Comparison of ENCODE assay signal across 8 cellular contexts in genomic region chr9:94173632-94174031, GRCh38.
DNase-seq lines count a peak whose midpoint lies in the region; ATAC-seq and TF ChIP-seq lines count a peak whose summit lies in the region.
"Had no signal": no experiment of that assay in that cellular context is flagged by ENCODE, and none has a peak within 500 bp of the region (broad histone marks: within the 10 kb centered on the region; RNA-seq: fewer than 3 reads in every experiment).

No MANE protein-coding gene starts in this region.

- H3K27ac ChIP-seq in GM23338 (ENCODE audit: low read depth) (no peak overlapping the region), gastrocnemius medialis (peak overlapping the region; percentile 95 to 100 (median 99))

- H3K4me3 Mint-ChIP-seq in GM23338 (no peak overlapping the region), Calu3 (ENCODE audit: low read depth, unreplicated experiment) (no peak overlapping the region)
- no peak overlapping the region for H3K4me3 Mint-ChIP-seq in activated T-helper 1 cell treated with anti-CD3 and anti-CD28 coated beads, Interleukin-12 subunit alpha, Interleukin-12 subunit beta, Interleukin-2, Interleukin-4 antibody, amounts not matched to agents 30 ng/mL and 10 ng/mL and 1 ng/mL, durations not matched to agents 14 hours and 24 hours and 36 hours

- ATAC-seq in GM23338 (no peak), gastrocnemius medialis (no peak)

- H3K9me2 ChIP-seq in GM23338 (ENCODE audit: insufficient read depth): no peaks in the 10 kb centered on the region

- H3F3A ChIP-seq in GM23338 (replicated peaks; ENCODE audit: low read depth): no peaks in the 10 kb centered on the region; the same call in 1 of the 2 replicates

- peaks cover 94% of the 10 kb centered on the region for H4K20me1 ChIP-seq in GM23338 (replicated peaks; ENCODE audit: insufficient read depth)

- DNase-seq in GM23338 (ENCODE audit: low spot score): no peak
- DNase-seq in activated T-helper 1 cell treated with anti-CD3 and anti-CD28 coated beads, Interleukin-12 subunit alpha, Interleukin-12 subunit beta, Interleukin-2, Interleukin-4 antibody, amounts not matched to agents 30 ng/mL and 10 ng/mL and 1 ng/mL, durations not matched to agents 14 hours and 24 hours and 36 hours (ENCODE audit: low spot score): no peak
- no peak for DNase-seq in gastrocnemius medialis
- DNase-seq in AML-193 (lab: John Stamatoyannopoulos, UW): no peak
- no peak for DNase-seq in GOT3 (lab: John Stamatoyannopoulos, UW)
- DNase-seq in Calu3: no peak
- DNase-seq: NCI-H2081 treated with DMSO at 0.1 percent for 48 hours had no signal

- H3K4me3 ChIP-seq in GM08714 (ENCODE audit: low read length) (peak overlapping the region; percentile 7; the same call in 1 of the 2 replicates), GM23338 (no peak overlapping the region), gastrocnemius medialis (peak overlapping the region in 1 of 4 donors; percentile 10)

- H3K9me3 ChIP-seq in gastrocnemius medialis: no peaks in the 10 kb centered on the region

- H3K4me2 ChIP-seq in GM23338: no peak overlapping the region

- no TSS peak for BruUV-seq in Calu3 (replicated peaks; lab: Mats Ljungman, UMichigan)

- CTCF ChIA-PET in Calu3 (lab: Charles Lee): no interaction called here

- no peak overlapping the region for H2AFZ ChIP-seq in GM23338

- H3K79me2 ChIP-seq in GM23338 (replicated peaks; ENCODE audit: insufficient read depth): peaks cover 100% of the 10 kb centered on the region

- H3K9me3 Mint-ChIP-seq in GM23338: no peaks in the 10 kb centered on the region
- H3K9me3 Mint-ChIP-seq in activated T-helper 1 cell treated with anti-CD3 and anti-CD28 coated beads, Interleukin-12 subunit alpha, Interleukin-12 subunit beta, Interleukin-2, Interleukin-4 antibody, amounts not matched to agents 30 ng/mL and 10 ng/mL and 1 ng/mL, durations not matched to agents 14 hours and 24 hours and 36 hours: no peaks in the 10 kb centered on the region
- H3K9me3 Mint-ChIP-seq in Calu3 (ENCODE audit: low read depth, unreplicated experiment): no peaks in the 10 kb centered on the region

- H3K36me3 Mint-ChIP-seq in GM23338 (ENCODE audit: low read depth) (peaks cover 60% of the 10 kb centered on the region), Calu3 (ENCODE audit: insufficient read depth, unreplicated experiment) (peaks cover 25% of the 10 kb centered on the region)
- peaks cover 35% of the 10 kb centered on the region for H3K36me3 Mint-ChIP-seq in activated T-helper 1 cell treated with anti-CD3 and anti-CD28 coated beads, Interleukin-12 subunit alpha, Interleukin-12 subunit beta, Interleukin-2, Interleukin-4 antibody, amounts not matched to agents 30 ng/mL and 10 ng/mL and 1 ng/mL, durations not matched to agents 14 hours and 24 hours and 36 hours (ENCODE audit: low read depth)

- in situ Hi-C loops in gastrocnemius medialis (cut with MboI; ENCODE audit: low sequenced_read_pairs in 4 of 4): no loop called here

- intact Hi-C loops in activated T-helper 1 cell treated with anti-CD3 and anti-CD28 coated beads, Interleukin-12 subunit alpha, Interleukin-12 subunit beta, Interleukin-2, Interleukin-4 antibody, amounts not matched to agents 30 ng/mL and 10 ng/mL and 1 ng/mL, durations not matched to agents 14 hours and 24 hours and 36 hours (cut with micrococcal nuclease): loop anchor here (1.0 kb wide), 1 partner anchor 7 kb away; no protein-coding TSS in a partner anchor
- intact Hi-C loops in gastrocnemius medialis (cut with DNase I; ENCODE audit: low total_unique reads): no loop called here
- intact Hi-C loops in Calu3 (cut with micrococcal nuclease; ENCODE audit: unreplicated experiment): no loop called here

- H3K4me1 Mint-ChIP-seq in GM23338 (peaks cover 49% of the 10 kb centered on the region), Calu3 (ENCODE audit: low read depth, unreplicated experiment) (peaks cover 8% of the 10 kb centered on the region)
- H3K4me1 Mint-ChIP-seq in activated T-helper 1 cell treated with anti-CD3 and anti-CD28 coated beads, Interleukin-12 subunit alpha, Interleukin-12 subunit beta, Interleukin-2, Interleukin-4 antibody, amounts not matched to agents 30 ng/mL and 10 ng/mL and 1 ng/mL, durations not matched to agents 14 hours and 24 hours and 36 hours (ENCODE audit: low read depth): peaks cover 74% of the 10 kb centered on the region

- peaks cover 2% of the 10 kb centered on the region for H3K27me3 Mint-ChIP-seq in GM23338 (ENCODE audit: insufficient read depth, low read depth, poor library complexity)
- H3K27me3 Mint-ChIP-seq in activated T-helper 1 cell treated with anti-CD3 and anti-CD28 coated beads, Interleukin-12 subunit alpha, Interleukin-12 subunit beta, Interleukin-2, Interleukin-4 antibody, amounts not matched to agents 30 ng/mL and 10 ng/mL and 1 ng/mL, durations not matched to agents 14 hours and 24 hours and 36 hours (ENCODE audit: insufficient read depth): no peaks in the 10 kb centered on the region
- H3K27me3 Mint-ChIP-seq in Calu3 (ENCODE audit: unreplicated experiment): no peaks in the 10 kb centered on the region

- H3K27me3 ChIP-seq in GM23338 (ENCODE audit: insufficient read depth): no peaks in the 10 kb centered on the region
- H3K27me3 ChIP-seq in gastrocnemius medialis: no peaks in the 10 kb centered on the region

- TF ChIP-seq CTCF in GM23338 (conservative IDR thresholded peaks at IDR 0.05; ENCODE audit: low read depth in 2 of 2) (no peak), gastrocnemius medialis (IDR thresholded peaks at IDR 0.05 in 4 of 5, conservative IDR thresholded peaks at IDR 0.05 in 1 of 5) (no peak), Calu3 (IDR thresholded peaks at IDR 0.05; ENCODE audit: unreplicated experiment) (no peak)

- H3K36me3 ChIP-seq in GM23338 (ENCODE audit: insufficient read depth): peaks cover 23% of the 10 kb centered on the region
- peaks cover 0 to 17% of the 10 kb centered on the region in 2 donors for H3K36me3 ChIP-seq in gastrocnemius medialis

- H3K27ac Mint-ChIP-seq in GM23338 (peak overlapping the region; percentile 35; the same call in 1 of the 2 replicates), Calu3 (ENCODE audit: unreplicated experiment) (no peak overlapping the region)
- peak overlapping the region; percentile 64 for H3K27ac Mint-ChIP-seq in activated T-helper 1 cell treated with anti-CD3 and anti-CD28 coated beads, Interleukin-12 subunit alpha, Interleukin-12 subunit beta, Interleukin-2, Interleukin-4 antibody, amounts not matched to agents 30 ng/mL and 10 ng/mL and 1 ng/mL, durations not matched to agents 14 hours and 24 hours and 36 hours

- H3K4me1 ChIP-seq in GM23338 (ENCODE audit: insufficient read depth): peaks cover 22% of the 10 kb centered on the region
- peaks cover 98 to 99% of the 10 kb centered on the region in 2 donors for H3K4me1 ChIP-seq in gastrocnemius medialis

- TF ChIP-seq POLR2A in gastrocnemius medialis (IDR thresholded peaks at IDR 0.05): no peak

TF ChIP-seq in GM23338, 12 proteins besides CTCF, POLR2A, EP300 and RAD21:
- TF ChIP-seq, protein P1, sequence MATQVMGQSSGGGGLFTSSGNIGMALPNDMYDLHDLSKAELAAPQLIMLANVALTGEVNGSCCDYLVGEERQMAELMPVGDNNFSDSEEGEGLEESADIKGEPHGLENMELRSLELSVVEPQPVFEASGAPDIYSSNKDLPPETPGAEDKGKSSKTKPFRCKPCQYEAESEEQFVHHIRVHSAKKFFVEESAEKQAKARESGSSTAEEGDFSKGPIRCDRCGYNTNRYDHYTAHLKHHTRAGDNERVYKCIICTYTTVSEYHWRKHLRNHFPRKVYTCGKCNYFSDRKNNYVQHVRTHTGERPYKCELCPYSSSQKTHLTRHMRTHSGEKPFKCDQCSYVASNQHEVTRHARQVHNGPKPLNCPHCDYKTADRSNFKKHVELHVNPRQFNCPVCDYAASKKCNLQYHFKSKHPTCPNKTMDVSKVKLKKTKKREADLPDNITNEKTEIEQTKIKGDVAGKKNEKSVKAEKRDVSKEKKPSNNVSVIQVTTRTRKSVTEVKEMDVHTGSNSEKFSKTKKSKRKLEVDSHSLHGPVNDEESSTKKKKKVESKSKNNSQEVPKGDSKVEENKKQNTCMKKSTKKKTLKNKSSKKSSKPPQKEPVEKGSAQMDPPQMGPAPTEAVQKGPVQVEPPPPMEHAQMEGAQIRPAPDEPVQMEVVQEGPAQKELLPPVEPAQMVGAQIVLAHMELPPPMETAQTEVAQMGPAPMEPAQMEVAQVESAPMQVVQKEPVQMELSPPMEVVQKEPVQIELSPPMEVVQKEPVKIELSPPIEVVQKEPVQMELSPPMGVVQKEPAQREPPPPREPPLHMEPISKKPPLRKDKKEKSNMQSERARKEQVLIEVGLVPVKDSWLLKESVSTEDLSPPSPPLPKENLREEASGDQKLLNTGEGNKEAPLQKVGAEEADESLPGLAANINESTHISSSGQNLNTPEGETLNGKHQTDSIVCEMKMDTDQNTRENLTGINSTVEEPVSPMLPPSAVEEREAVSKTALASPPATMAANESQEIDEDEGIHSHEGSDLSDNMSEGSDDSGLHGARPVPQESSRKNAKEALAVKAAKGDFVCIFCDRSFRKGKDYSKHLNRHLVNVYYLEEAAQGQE (IDR thresholded peaks at IDR 0.05; ENCODE audit: unreplicated experiment): no peak
- TF ChIP-seq JUNB (IDR thresholded peaks at IDR 0.05; ENCODE audit: unreplicated experiment): no peak
- TF ChIP-seq EZH2phosphoT487 (IDR thresholded peaks at IDR 0.05; ENCODE audit: unreplicated experiment): no peak
